8 cellular contexts compared by ENCODE assay signal in the genomic region with DNA sequence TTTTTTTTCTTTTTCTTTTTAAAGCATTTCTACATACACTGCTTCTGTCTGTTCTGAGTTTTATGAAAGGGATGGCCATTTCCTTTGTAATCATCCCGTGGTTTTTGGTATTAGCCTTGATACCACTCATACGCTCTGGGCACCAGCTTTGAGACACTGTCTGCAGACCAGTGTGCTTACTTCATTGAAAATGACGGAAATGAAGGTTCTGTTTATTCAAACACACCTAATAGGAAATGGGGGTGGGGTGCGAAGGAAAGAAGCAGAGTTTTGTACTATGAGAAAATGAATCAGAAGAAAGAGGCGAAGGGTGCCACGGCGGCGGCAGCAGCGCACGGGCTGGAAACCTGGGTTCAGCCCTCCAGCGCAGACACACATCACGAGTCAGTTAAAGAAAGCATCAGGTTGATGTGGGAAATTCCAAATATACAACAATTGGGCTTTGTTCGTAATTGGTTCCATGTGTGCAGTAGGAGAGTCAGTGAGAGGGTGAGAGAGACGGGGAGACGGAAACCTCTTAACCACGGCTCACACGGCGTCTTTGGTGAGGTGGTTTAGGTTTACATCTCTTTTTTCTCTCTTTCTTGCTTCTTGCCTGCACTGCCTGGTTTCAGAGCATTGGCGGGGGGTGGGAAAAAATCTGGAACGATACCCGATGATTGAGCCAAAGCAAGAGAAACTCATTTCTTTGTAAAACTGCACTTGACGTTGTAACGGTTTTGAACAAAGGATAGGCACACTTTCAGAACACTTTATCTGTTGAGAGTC.
DNase-seq lines count a peak whose midpoint lies in the region; ATAC-seq, FAIRE-seq and TF ChIP-seq lines count a peak whose summit lies in the region.

No MANE protein-coding gene starts in this region.

- no peak for TF ChIP-seq CTCF in astrocyte (IDR thresholded peaks at IDR 0.05; ENCODE audit: insufficient read depth, low read depth, low read length)
- TF ChIP-seq CTCF in mesothelial cell of epicardium (IDR thresholded peaks at IDR 0.05; ENCODE audit: unreplicated experiment), result no peak
- no peak for TF ChIP-seq CTCF in MM.1S (IDR thresholded peaks at IDR 0.05; ENCODE audit: low read length)

- no peaks in the 10 kb centered on the region for H4K20me1 ChIP-seq in astrocyte (ENCODE audit: insufficient read depth, low read length)
- H4K20me1 ChIP-seq in MM.1S (ENCODE audit: insufficient read depth, low read length), result no peaks in the 10 kb centered on the region

- no peak for ATAC-seq in HG03520 (IDR thresholded peaks at IDR 0.05; ENCODE audit: unreplicated experiment)

- peaks cover 28% of the 10 kb centered on the region for H3K4me1 Mint-ChIP-seq in T-helper 1 cell treated with Interleukin-12 subunit alpha and Interleukin-12 subunit beta and Interleukin-4 antibody, amounts not matched to agents 30 μg/mL and 1 μg/mL, for 36 hours (ENCODE audit: low read depth)
- H3K4me1 Mint-ChIP-seq in astrocyte (ENCODE audit: low read depth, unreplicated experiment) (peaks cover 36% of the 10 kb centered on the region), mesothelial cell of epicardium (peaks cover 51% of the 10 kb centered on the region)

- H3K27ac ChIP-seq in astrocyte (ENCODE audit: low read depth, low read length), result peak overlapping the region; percentile 96
- H3K27ac ChIP-seq in MM.1S (ENCODE audit: low read length), result no peak overlapping the region

- peak overlapping the region; percentile 86 for H3K9ac ChIP-seq in astrocyte (ENCODE audit: low read length)
- H3K9ac ChIP-seq in MM.1S (ENCODE audit: low read length), result no peak overlapping the region

- H3K9me3 ChIP-seq in astrocyte (ENCODE audit: insufficient read depth, low read depth, low read length) (no peaks in the 10 kb centered on the region), MM.1S (replicated peaks; ENCODE audit: insufficient read depth, low read length) (no peaks in the 10 kb centered on the region)

- H3K4me1 ChIP-seq in astrocyte (ENCODE audit: insufficient read depth, low read length), result peaks cover 34% of the 10 kb centered on the region
- no peaks in the 10 kb centered on the region for H3K4me1 ChIP-seq in MM.1S (ENCODE audit: low read length)

- no peaks in the 10 kb centered on the region for H3K9me2 ChIP-seq in MM.1S (replicated peaks; ENCODE audit: insufficient read depth, low read length)

- peak overlapping the region; percentile 76 for H3K27ac Mint-ChIP-seq in T-helper 1 cell treated with Interleukin-12 subunit alpha and Interleukin-12 subunit beta and Interleukin-4 antibody, amounts not matched to agents 30 μg/mL and 1 μg/mL, for 36 hours
- H3K27ac Mint-ChIP-seq in astrocyte (ENCODE audit: unreplicated experiment) (peak overlapping the region; percentile 96), mesothelial cell of epicardium (peak overlapping the region; percentile 97)

- H3K27me3 ChIP-seq in astrocyte (ENCODE audit: insufficient read depth, low read length), result no peaks in the 10 kb centered on the region
- no peaks in the 10 kb centered on the region for H3K27me3 ChIP-seq in MM.1S (replicated peaks; ENCODE audit: insufficient read depth, low read length)

- H3K9me3 Mint-ChIP-seq in T-helper 1 cell treated with Interleukin-12 subunit alpha and Interleukin-12 subunit beta and Interleukin-4 antibody, amounts not matched to agents 30 μg/mL and 1 μg/mL, for 36 hours, result no peaks in the 10 kb centered on the region
- no peaks in the 10 kb centered on the region for H3K9me3 Mint-ChIP-seq in astrocyte (ENCODE audit: unreplicated experiment)
- H3K9me3 Mint-ChIP-seq in mesothelial cell of epicardium, result no peaks in the 10 kb centered on the region

- H3K4me2 ChIP-seq in astrocyte (ENCODE audit: low read length) (peak overlapping the region; percentile 84), MM.1S (ENCODE audit: low read depth, low read length) (no peak overlapping the region)

- H3K36me3 ChIP-seq in astrocyte (ENCODE audit: insufficient read depth, low read length) (no peaks in the 10 kb centered on the region), MM.1S (replicated peaks; ENCODE audit: insufficient read depth, low read length) (no peaks in the 10 kb centered on the region)

- H3K79me2 ChIP-seq in astrocyte (ENCODE audit: insufficient read depth, low read length), result peaks cover 20% of the 10 kb centered on the region
- no peaks in the 10 kb centered on the region for H3K79me2 ChIP-seq in MM.1S (ENCODE audit: low read length)

- peak; percentile 10 for DNase-seq in NCI-H2227 treated with DMSO at 0.1 percent for 48 hours (lab: John Stamatoyannopoulos, UW)
- DNase-seq in NCI-H2227 (lab: John Stamatoyannopoulos, UW; ENCODE audit: unreplicated experiment), result no peak
- DNase-seq in astrocyte (ENCODE audit: low read depth), result peak; percentile 93
- no peak for DNase-seq in mesothelial cell of epicardium (ENCODE audit: low spot score in 2 of 2, unreplicated experiment in 2 of 2)
- peak; percentile 67 to 71 for DNase-seq in stimulated activated CD8-positive, alpha-beta memory T cell treated with anti-CD3 and anti-CD28 coated beads, Interleukin-7, amount 100 ng/mL, for 4 hours (ENCODE audit: low read depth in 2 of 2)
- no peak for DNase-seq in MM.1S

- H3F3A ChIP-seq in MM.1S (ENCODE audit: insufficient read depth, low read length), result no peaks in the 10 kb centered on the region

- peaks cover 25% of the 10 kb centered on the region for H3K27me3 Mint-ChIP-seq in T-helper 1 cell treated with Interleukin-12 subunit alpha and Interleukin-12 subunit beta and Interleukin-4 antibody, amounts not matched to agents 30 μg/mL and 1 μg/mL, for 36 hours (ENCODE audit: low read depth)
- H3K27me3 Mint-ChIP-seq in astrocyte (ENCODE audit: low read depth, unreplicated experiment) (no peaks in the 10 kb centered on the region), mesothelial cell of epicardium (ENCODE audit: low read depth) (peaks cover 5% of the 10 kb centered on the region)

- H3K36me3 Mint-ChIP-seq in T-helper 1 cell treated with Interleukin-12 subunit alpha and Interleukin-12 subunit beta and Interleukin-4 antibody, amounts not matched to agents 30 μg/mL and 1 μg/mL, for 36 hours (ENCODE audit: low read depth), result no peaks in the 10 kb centered on the region
- no peaks in the 10 kb centered on the region for H3K36me3 Mint-ChIP-seq in astrocyte (ENCODE audit: low read depth, unreplicated experiment)
- H3K36me3 Mint-ChIP-seq in mesothelial cell of epicardium, result no peaks in the 10 kb centered on the region

- peak overlapping the region; percentile 84 for H3K4me3 Mint-ChIP-seq in T-helper 1 cell treated with Interleukin-12 subunit alpha and Interleukin-12 subunit beta and Interleukin-4 antibody, amounts not matched to agents 30 μg/mL and 1 μg/mL, for 36 hours
- H3K4me3 Mint-ChIP-seq in astrocyte (ENCODE audit: unreplicated experiment) (peak overlapping the region; percentile 25), mesothelial cell of epicardium (peak overlapping the region; percentile 54)

- H3K4me3 ChIP-seq in astrocyte (ENCODE audit: insufficient read depth, low read depth, low read length) (peak overlapping the region; percentile 60), MM.1S (ENCODE audit: low read length) (no peak overlapping the region)

- peak; percentile 68 for FAIRE-seq in astrocyte (lab: Jason Lieb, UNC)

- H2AFZ ChIP-seq in astrocyte (ENCODE audit: low read depth, low read length), result peak overlapping the region; percentile 11
- H2AFZ ChIP-seq in MM.1S (ENCODE audit: low read length), result no peak overlapping the region

Comparison
In these comparisons a context has a peak if more than half of its experiments do, and no peak if none do; other contexts are left out.
1. DNase-seq: peak in NCI-H2227 treated with DMSO at 0.1 percent for 48 hours (single experiment), astrocyte (single experiment) and stimulated activated CD8-positive, alpha-beta memory T cell treated with anti-CD3 and anti-CD28 coated beads, Interleukin-7, amount 100 ng/mL, for 4 hours (2 of 2); none in NCI-H2227 (single experiment), mesothelial cell of epicardium (0 of 2) and MM.1S (single experiment).
2. H3K4me3 Mint-ChIP-seq: peak in every context shown above with its lines; median percentile 84 in T-helper 1 cell treated with Interleukin-12 subunit alpha and Interleukin-12 subunit beta and Interleukin-4 antibody, amounts not matched to agents 30 μg/mL and 1 μg/mL, for 36 hours; 54 in mesothelial cell of epicardium; 25 in astrocyte.
3. Peak in every context shown above with its lines, with median percentiles within 50 percentile points of each other: H3K27ac Mint-ChIP-seq.